In genomic region chr6:127342946-127343752, GRCh38 we compare ENCODE assay signal across 8 cellular contexts. TPM values are rescaled to one million over a fixed set of nuclear protein-coding genes. Genes with fewer than 3 reads are reported as not detected.
DNase-seq lines count a peak whose midpoint lies in the region; ATAC-seq and TF ChIP-seq lines count a peak whose summit lies in the region.

Gene ECHDC1, minus strand, starts transcription at chr6:127343609. Its CDS starts 12,581 bp downstream, at chr6:127331028.

- peaks cover 23% of the 10 kb centered on the region for H3K4me1 Mint-ChIP-seq in activated CD8-positive, alpha-beta memory T cell treated with anti-CD3 and anti-CD28 coated beads, Interleukin-2, amount 10 ng/mL, durations not matched to agents 7 days and 5 days

- no peak for TF ChIP-seq CTCF in GM20000 (IDR thresholded peaks at IDR 0.05; ENCODE audit: extremely low read depth, missing control alignments)
- no peak for TF ChIP-seq CTCF in mucosa of descending colon (IDR thresholded peaks at IDR 0.05)

- H3K27ac ChIP-seq in epithelial cell of prostate: peak within 1 kb of the TSS; percentile 86

- no peak within 1 kb of the TSS for H3K4me3 Mint-ChIP-seq in activated CD8-positive, alpha-beta memory T cell treated with anti-CD3 and anti-CD28 coated beads, Interleukin-2, amount 10 ng/mL, durations not matched to agents 7 days and 5 days

- DNase-seq in COLO668 (lab: John Stamatoyannopoulos, UW; ENCODE audit: unreplicated experiment) (peak; percentile 76), GM20000 (ENCODE audit: low spot score) (peak; percentile 81), HS-5 (ENCODE audit: low read depth) (peak; percentile 57), NOMO-1 treated with dmso at 0.1 percent for 144 hours (lab: John Stamatoyannopoulos, UW; ENCODE audit: unreplicated experiment) (peak; percentile 72), epithelial cell of prostate (ENCODE audit: low read depth, low spot score) (no peak), mucosa of descending colon (peak; percentile 70 to 78 (median 77))
- DNase-seq in activated CD8-positive, alpha-beta memory T cell treated with anti-CD3 and anti-CD28 coated beads, Interleukin-2, amount 10 ng/mL, durations not matched to agents 7 days and 5 days: peak; percentile 84
- DNase-seq in stimulated activated CD8-positive, alpha-beta memory T cell treated with anti-CD3 and anti-CD28 coated beads, Interleukin-4, amount 100 ng/mL, for 1 hour (ENCODE audit: low read depth in 2 of 2, low spot score in 1 of 2): peak; percentile 46

- no peaks in the 10 kb centered on the region for H3K9me3 ChIP-seq in mucosa of descending colon

- CTCF ChIA-PET in activated CD8-positive, alpha-beta memory T cell treated with anti-CD3 and anti-CD28 coated beads, Interleukin-2, amount 10 ng/mL, durations not matched to agents 7 days and 5 days (lab: Charles Lee): interaction anchor here (1.1 to 1.7 kb wide), 3 partner anchors 77 to 172 kb away, joined by 3 to 8 read pairs (median 7); partner anchors contain the start of gene RNF146

- H3K36me3 ChIP-seq in mucosa of descending colon (ENCODE audit: low read depth): no peaks in the 10 kb centered on the region

- intact Hi-C loops in mucosa of descending colon (cut with DNase I, micrococcal nuclease): no loop called here

- H3K4me1 ChIP-seq in mucosa of descending colon (ENCODE audit: low read depth): peaks cover 31% of the 10 kb centered on the region

- H3K4me3 ChIP-seq in mucosa of descending colon: peak within 1 kb of the TSS; percentile 62

- H3K36me3 Mint-ChIP-seq in activated CD8-positive, alpha-beta memory T cell treated with anti-CD3 and anti-CD28 coated beads, Interleukin-2, amount 10 ng/mL, durations not matched to agents 7 days and 5 days: peaks cover 8% of the 10 kb centered on the region

- ATAC-seq in activated CD8-positive, alpha-beta memory T cell treated with anti-CD3 and anti-CD28 coated beads, Interleukin-2, amount 10 ng/mL, durations not matched to agents 7 days and 5 days: peak; percentile 87
- peak; percentile 76 for ATAC-seq in mucosa of descending colon

- H3K27ac Mint-ChIP-seq in activated CD8-positive, alpha-beta memory T cell treated with anti-CD3 and anti-CD28 coated beads, Interleukin-2, amount 10 ng/mL, durations not matched to agents 7 days and 5 days: no peak within 1 kb of the TSS

- no peaks in the 10 kb centered on the region for H3K9me3 Mint-ChIP-seq in activated CD8-positive, alpha-beta memory T cell treated with anti-CD3 and anti-CD28 coated beads, Interleukin-2, amount 10 ng/mL, durations not matched to agents 7 days and 5 days (ENCODE audit: low read depth)

- H3K27me3 Mint-ChIP-seq in activated CD8-positive, alpha-beta memory T cell treated with anti-CD3 and anti-CD28 coated beads, Interleukin-2, amount 10 ng/mL, durations not matched to agents 7 days and 5 days: no peaks in the 10 kb centered on the region

RNA-seq across cellular contexts. Expression of gene ECHDC1, which starts in this region (rescaled TPM):
- total RNA-seq in activated CD8-positive, alpha-beta memory T cell treated with anti-CD3 and anti-CD28 coated beads, Interleukin-2, amount 10 ng/mL, durations not matched to agents 7 days and 5 days: 10 to 100 TPM; 39.5 to 46.1 TPM
- 100 to 1,000 TPM in 2 of 3 donors, 10 to 100 TPM in 1; 78.1 to 104 (median 102) TPM for total RNA-seq in mucosa of descending colon
